ENCODE assay signal across 1 cellular context in genomic region chr1:51878616-51879336, GRCh38.
A peak's percentile ranks its signal among the peaks of the same experiment; 100 is the strongest.
TF ChIP-seq lines count a peak whose summit lies in the region.

Gene NRDC, minus strand, starts transcription at chr1:51878727. Its CDS starts 112 bp downstream, at chr1:51878615.

TF ChIP-seq in GM12878, 131 proteins besides CTCF, POLR2A, EP300 and RAD21 (continued from another document and continues in another):
- TF ChIP-seq ZNF217 (IDR thresholded peaks at IDR 0.05) (no peak), NR2C1 (IDR thresholded peaks at IDR 0.05) (peak; percentile 89), GABPA (IDR thresholded peaks at IDR 0.05; ENCODE audit: low read depth) (peak; percentile 93), NRF1 (conservative IDR thresholded peaks at IDR 0.05; ENCODE audit: low read depth, low read length) (no peak), BCL3 (IDR thresholded peaks at IDR 0.05; ENCODE audit: borderline replicate concordance, insufficient read depth, low read depth, low read length, poor library complexity, severe bottlenecking) (peak; percentile 18), CUX1 (IDR thresholded peaks at IDR 0.05; ENCODE audit: insufficient replicate concordance, low read depth, low read length) (no peak), ESRRA (IDR thresholded peaks at IDR 0.05; ENCODE audit: low read length) (no peak; the same call in 1 of the 2 replicates), GATAD2B (conservative IDR thresholded peaks at IDR 0.05; ENCODE audit: low read depth) (no peak), EED (IDR thresholded peaks at IDR 0.05; ENCODE audit: low read depth) (no peak), SIN3A (IDR thresholded peaks at IDR 0.05; ENCODE audit: low read depth, low read length) (peak; percentile 42; the same call in 1 of the 2 replicates), ZSCAN29 (IDR thresholded peaks at IDR 0.05) (0 out of 2 replicates have a peak, but pooled peaks have one; percentile 42), BCL11A (IDR thresholded peaks at IDR 0.05; ENCODE audit: low read depth, low read length) (no peak), RELA (IDR thresholded peaks at IDR 0.05; ENCODE audit: borderline replicate concordance, partially characterized antibody) (no peak), FOXK2 (IDR thresholded peaks at IDR 0.05) (no peak), KAT2A (conservative IDR thresholded peaks at IDR 0.05; ENCODE audit: control insufficient read depth, low read depth, low read length) (no peak), HSF1 (IDR thresholded peaks at IDR 0.05; ENCODE audit: low read depth, low read length) (no peak), PAX8 (IDR thresholded peaks at IDR 0.05) (no peak), BCLAF1 (IDR thresholded peaks at IDR 0.05) (no peak), SP1 (IDR thresholded peaks at IDR 0.05; ENCODE audit: low read depth, low read length) (peak; percentile 81), TCF7 (IDR thresholded peaks at IDR 0.05; ENCODE audit: borderline replicate concordance) (no peak), E4F1 (IDR thresholded peaks at IDR 0.05; ENCODE audit: borderline replicate concordance, partially characterized antibody) (no peak), CBX3 (IDR thresholded peaks at IDR 0.05; ENCODE audit: borderline replicate concordance, low read depth) (no peak), HDAC2 (IDR thresholded peaks at IDR 0.05) (no peak), BHLHE40 (IDR thresholded peaks at IDR 0.05; ENCODE audit: borderline replicate concordance in 1 of 2, low read depth in 2 of 2, low read length in 1 of 2) (peak; percentile 63 to 65; a peak in 3 of 4 replicates), SMAD5 (IDR thresholded peaks at IDR 0.05; ENCODE audit: low read depth) (peak; percentile 60), SMARCA5 (IDR thresholded peaks at IDR 0.05) (no peak; the same call in 1 of the 2 replicates), TBL1XR1 (IDR thresholded peaks at IDR 0.05; ENCODE audit: low read depth, low read length) (no peak), FOS (IDR thresholded peaks at IDR 0.05; ENCODE audit: borderline replicate concordance, extremely low read depth, insufficient read length) (peak; percentile 65), CHD4 (IDR thresholded peaks at IDR 0.05) (no peak), NFIC (IDR thresholded peaks at IDR 0.05; ENCODE audit: low read depth, low read length) (peak; percentile 42; the same call in 1 of the 2 replicates), HCFC1 (IDR thresholded peaks at IDR 0.05; ENCODE audit: low read length) (peak; percentile 69), PAX5 (IDR thresholded peaks at IDR 0.05; ENCODE audit: borderline replicate concordance, low read depth, low read length) (peak; percentile 16; the same call in 1 of the 2 replicates), MYB (IDR thresholded peaks at IDR 0.05; ENCODE audit: borderline replicate concordance, low read depth, low read length) (no peak), NFYA (IDR thresholded peaks at IDR 0.05; ENCODE audit: borderline replicate concordance, low read depth, low read length) (no peak; the same call in 1 of the 2 replicates), MEF2B (IDR thresholded peaks at IDR 0.05; ENCODE audit: partially characterized antibody, poor library complexity, severe bottlenecking) (peak; percentile 11), BRCA1 (IDR thresholded peaks at IDR 0.05; ENCODE audit: low read depth, low read length) (no peak), ZBTB11 (CRISPR knock-in tag; IDR thresholded peaks at IDR 0.05) (no peak), PRDM15 (CRISPR knock-in tag; IDR thresholded peaks at IDR 0.05) (no peak), EZH2 (IDR thresholded peaks at IDR 0.05; ENCODE audit: borderline replicate concordance, control insufficient read depth, low read depth, low read length) (no peak), TCF12 (IDR thresholded peaks at IDR 0.05; ENCODE audit: low read depth, low read length) (0 out of 2 replicates have a peak, but pooled peaks have one; percentile 39), DPF2 (IDR thresholded peaks at IDR 0.05) (peak; percentile 49; the same call in 1 of the 2 replicates), RBBP5 (conservative IDR thresholded peaks at IDR 0.05) (no peak), JUNB (IDR thresholded peaks at IDR 0.05) (peak; percentile 5; the same call in 1 of the 2 replicates), ZZZ3 (IDR thresholded peaks at IDR 0.05; ENCODE audit: control insufficient read depth, insufficient read length, low read depth) (no peak)
